8 cellular contexts compared by ENCODE assay signal in the genomic region with DNA sequence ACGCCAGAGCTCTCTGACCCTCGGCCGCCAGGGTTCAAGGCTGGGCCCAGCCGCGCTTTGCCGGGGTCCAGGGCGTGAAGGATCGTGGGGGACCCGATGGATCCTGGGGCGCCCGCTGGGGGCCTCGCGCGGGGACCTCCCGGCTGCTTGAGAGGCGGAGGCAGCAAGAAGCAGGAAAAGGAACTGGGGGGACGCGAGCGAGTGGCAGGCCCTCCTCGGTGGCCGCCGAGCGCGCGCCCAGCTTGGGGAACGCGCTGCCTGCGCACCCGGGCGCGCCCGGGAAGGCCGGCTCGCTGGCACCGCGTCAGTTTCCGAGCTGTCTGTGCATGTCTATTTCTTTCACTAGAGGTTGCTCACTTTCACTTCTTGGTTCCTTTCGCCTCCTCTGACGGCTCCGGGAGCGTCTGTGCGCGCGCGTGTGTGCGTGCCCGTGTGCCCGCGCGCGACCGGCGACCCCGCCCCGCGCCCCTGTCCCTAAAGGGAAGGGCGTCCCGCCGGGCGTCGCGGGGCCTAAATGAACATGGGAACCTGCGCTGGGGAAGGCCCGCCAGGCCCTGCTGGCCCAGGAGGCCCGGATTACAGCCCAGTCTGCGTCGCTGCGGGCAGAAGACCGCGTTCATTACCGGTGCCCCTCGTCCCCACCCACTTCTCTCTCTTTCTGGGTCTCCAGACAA.
DNase-seq lines count a peak whose midpoint lies in the region; ATAC-seq and TF ChIP-seq lines count a peak whose summit lies in the region.

No MANE protein-coding gene starts in this region.

- H3K27ac ChIP-seq in neural progenitor cell, result no peak overlapping the region

- TF ChIP-seq CTCF in GM12874 (IDR thresholded peaks at IDR 0.05; ENCODE audit: insufficient read depth, low read depth, low read length) (0 out of 2 replicates have a peak, but pooled peaks have one; percentile 13), fibroblast of villous mesenchyme (IDR thresholded peaks at IDR 0.05; ENCODE audit: insufficient read depth, low read depth, low read length) (no peak), neural progenitor cell (IDR thresholded peaks at IDR 0.05) (no peak)

- H3K27me3 ChIP-seq in neural progenitor cell, result peaks cover 25% of the 10 kb centered on the region

- H3K4me3 Mint-ChIP-seq in neural progenitor cell, result no peak overlapping the region
- H3K4me3 Mint-ChIP-seq in stimulated activated naive CD8-positive, alpha-beta T cell treated with anti-CD3 and anti-CD28 coated beads, Interleukin-15, amount 100 ng/mL, for 72 hours, result peak overlapping the region; percentile 80 to 84

- H3K4me2 ChIP-seq in neural progenitor cell, result peak overlapping the region; percentile 91

- no peak overlapping the region for H3K9ac ChIP-seq in neural progenitor cell

- no peaks in the 10 kb centered on the region for H3K36me3 ChIP-seq in neural progenitor cell

- no peaks in the 10 kb centered on the region for H3K9me3 ChIP-seq in neural progenitor cell (ENCODE audit: low read depth)

- H3K9me3 Mint-ChIP-seq in neural progenitor cell, result no peaks in the 10 kb centered on the region
- no peaks in the 10 kb centered on the region for H3K9me3 Mint-ChIP-seq in stimulated activated naive CD8-positive, alpha-beta T cell treated with anti-CD3 and anti-CD28 coated beads, Interleukin-15, amount 100 ng/mL, for 72 hours

- H3F3A ChIP-seq in neural progenitor cell (ENCODE audit: low read depth), result peaks cover 11% of the 10 kb centered on the region

- H3K4me1 ChIP-seq in neural progenitor cell, result peaks cover 14% of the 10 kb centered on the region

- DNase-seq in OCI-M1 (lab: John Stamatoyannopoulos, UW) (peak; percentile 74), activated gamma-delta T cell (lab: John Stamatoyannopoulos, UW) (peak; percentile 45), fibroblast of villous mesenchyme (ENCODE audit: low read depth) (peak; percentile 67), neural progenitor cell (ENCODE audit: low spot score) (peak; percentile 71)
- peak; percentile 72 to 81 for DNase-seq in stimulated activated naive CD8-positive, alpha-beta T cell treated with anti-CD3 and anti-CD28 coated beads, Interleukin-15, amount 100 ng/mL, for 72 hours

- peak overlapping the region; percentile 21 for H3K27ac Mint-ChIP-seq in neural progenitor cell
- H3K27ac Mint-ChIP-seq in stimulated activated naive CD8-positive, alpha-beta T cell treated with anti-CD3 and anti-CD28 coated beads, Interleukin-15, amount 100 ng/mL, for 72 hours, result peak overlapping the region; percentile 94 to 98

- peaks cover 12% of the 10 kb centered on the region for H3K27me3 Mint-ChIP-seq in neural progenitor cell (ENCODE audit: insufficient read depth, low read depth)
- H3K27me3 Mint-ChIP-seq in stimulated activated naive CD8-positive, alpha-beta T cell treated with anti-CD3 and anti-CD28 coated beads, Interleukin-15, amount 100 ng/mL, for 72 hours, result no peaks in the 10 kb centered on the region

- H4K20me1 ChIP-seq in neural progenitor cell (ENCODE audit: low read depth), result no peaks in the 10 kb centered on the region

- peak overlapping the region; percentile 92 for H2AFZ ChIP-seq in neural progenitor cell (replicated peaks)

- no peaks in the 10 kb centered on the region for H3K79me2 ChIP-seq in neural progenitor cell (ENCODE audit: low read depth)

- peaks cover 24% of the 10 kb centered on the region for H3K4me1 Mint-ChIP-seq in neural progenitor cell
- H3K4me1 Mint-ChIP-seq in stimulated activated naive CD8-positive, alpha-beta T cell treated with anti-CD3 and anti-CD28 coated beads, Interleukin-15, amount 100 ng/mL, for 72 hours, result peaks cover 38% of the 10 kb centered on the region

- ATAC-seq in HG03196 (IDR thresholded peaks at IDR 0.05; ENCODE audit: unreplicated experiment) (peak; percentile 76), GM19035 (IDR thresholded peaks at IDR 0.05; ENCODE audit: unreplicated experiment) (no peak)
- ATAC-seq in stimulated activated naive CD8-positive, alpha-beta T cell treated with anti-CD3 and anti-CD28 coated beads, Interleukin-15, amount 100 ng/mL, for 72 hours, result peak; percentile 94

- H3K36me3 Mint-ChIP-seq in neural progenitor cell, result no peaks in the 10 kb centered on the region

- H3K4me3 ChIP-seq in fibroblast of villous mesenchyme (ENCODE audit: low read depth, low read length) (peak overlapping the region; percentile 48), neural progenitor cell (peak overlapping the region; percentile 60)
